8 cellular contexts compared by ENCODE assay signal in the genomic region with DNA sequence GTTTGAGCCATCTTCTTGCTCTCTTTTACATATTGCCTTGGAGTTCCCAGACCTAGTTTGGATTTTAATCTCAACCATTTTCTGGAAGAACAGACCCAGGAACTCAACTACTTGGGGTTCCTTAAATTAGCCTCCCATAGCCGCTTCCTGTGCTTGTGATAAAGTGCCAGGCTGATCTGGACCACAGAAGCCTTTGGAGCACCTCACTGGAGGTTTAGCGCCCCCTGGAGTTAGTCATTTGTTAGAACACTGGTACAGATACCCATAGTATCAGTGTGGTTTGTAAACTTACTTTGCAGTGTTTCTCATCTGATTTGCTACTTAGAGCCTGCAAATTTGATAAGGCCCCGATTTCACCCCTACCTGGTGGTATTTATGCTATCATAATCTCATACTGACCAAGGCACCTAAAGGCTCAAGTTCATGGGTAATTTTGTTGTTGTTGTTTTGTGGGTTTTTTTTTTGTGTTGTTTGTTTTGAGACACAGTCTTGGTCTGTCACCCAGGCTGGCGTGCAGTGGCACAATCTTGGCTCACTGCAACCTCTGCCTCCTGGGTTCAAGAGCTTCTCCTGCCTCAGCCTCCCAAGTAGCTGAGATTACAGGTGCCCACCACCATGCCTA. TPM values are rescaled to one million over a fixed set of nuclear protein-coding genes. Genes with fewer than 3 reads are reported as not detected.
A peak's percentile ranks its signal among the peaks of the same experiment; 100 is the strongest.
DNase-seq lines count a peak whose midpoint lies in the region; ATAC-seq, FAIRE-seq and TF ChIP-seq lines count a peak whose summit lies in the region.

No MANE protein-coding gene starts in this region.

- H3K9me3 Mint-ChIP-seq in T-helper 2 cell treated with Interferon-gamma antibody and Interleukin-4, amounts not matched to agents 5 μg/mL and 100 μg/mL, for 36 hours = no peaks in the 10 kb centered on the region

- peaks cover 14% of the 10 kb centered on the region for H3F3A ChIP-seq in smooth muscle cell (ENCODE audit: low read depth)

- POLR2A ChIA-PET in A549 (lab: Yijun Ruan, JAX) = interaction anchor here (1.1 kb wide), 1 partner anchor 11 kb away, joined by 3 read pairs; the partner anchor contains the start of gene ACADS

- H3K4me1 ChIP-seq in A549 = peaks cover 10% of the 10 kb centered on the region; the same call in 2 of the 3 replicates
- H3K4me1 ChIP-seq in hepatocyte (ENCODE audit: insufficient read depth) = peaks cover 27% of the 10 kb centered on the region
- H3K4me1 ChIP-seq in smooth muscle cell (ENCODE audit: low read depth) = peaks cover 16% of the 10 kb centered on the region

- CTCF ChIA-PET in A549 (lab: Yijun Ruan, JAX) = interaction anchor here (0.6 to 3.4 kb wide), 18 partner anchors 11 to 390 kb away, joined by 3 to 33 read pairs (median 3); no protein-coding TSS in a partner anchor

- TF ChIP-seq RAD21 in A549 (conservative IDR thresholded peaks at IDR 0.05 in 1 of 2, IDR thresholded peaks at IDR 0.05 in 1 of 2) = peak; percentile 84 to 92

- ATAC-seq in A549 (peak; percentile 61 to 77; a peak in 5 of 6 replicates), HG02870 (IDR thresholded peaks at IDR 0.05; ENCODE audit: unreplicated experiment) (no peak)

- DNase-seq in A549 (ENCODE audit: low read depth in 1 of 2, low spot score in 1 of 2) = peak; percentile 85 to 86
- DNase-seq in GM19239 (ENCODE audit: insufficient read length, low spot score) = peak; percentile 61
- DNase-seq in NCI-H2029 treated with DMSO at 0.1 percent for 48 hours (lab: John Stamatoyannopoulos, UW) = peak; percentile 86
- peak; percentile 69 for DNase-seq in T-helper 2 cell treated with Interferon-gamma antibody and Interleukin-4, amounts not matched to agents 5 μg/mL and 100 μg/mL, for 36 hours (ENCODE audit: low spot score)
- peak in 49 of 58 donors; percentile 5 to 78 (median 47) for DNase-seq in anterior cingulate cortex (lab: John Stamatoyannopoulos, UW)
- DNase-seq in hepatocyte (ENCODE audit: low spot score) = peak; percentile 93
- DNase-seq in smooth muscle cell (lab: John Stamatoyannopoulos, UW; ENCODE audit: unreplicated experiment) = peak; percentile 4

- H3K27ac Mint-ChIP-seq in T-helper 2 cell treated with Interferon-gamma antibody and Interleukin-4, amounts not matched to agents 5 μg/mL and 100 μg/mL, for 36 hours = no peak overlapping the region

- no peak for TF ChIP-seq POLR2A in A549 (IDR thresholded peaks at IDR 0.05; ENCODE audit: low read length)

- WGBS in A549 (ENCODE audit: missing lambda C conversion rate) = 26% methylated on average over 4 of the region's 4 CpGs
- WGBS in hepatocyte (ENCODE audit: low lambda C conversion rate, missing lambda C conversion rate) = 34% methylated on average over 4 of the region's 4 CpGs
- 37% methylated on average over 4 of the region's 4 CpGs for WGBS in smooth muscle cell (ENCODE audit: low lambda C conversion rate)

- no peaks in the 10 kb centered on the region for H3K9me2 ChIP-seq in hepatocyte (replicated peaks; ENCODE audit: insufficient read depth)

- no peak overlapping the region for H3K9ac ChIP-seq in smooth muscle cell (ENCODE audit: low read depth)

- peaks cover 37% of the 10 kb centered on the region for H3K36me3 Mint-ChIP-seq in T-helper 2 cell treated with Interferon-gamma antibody and Interleukin-4, amounts not matched to agents 5 μg/mL and 100 μg/mL, for 36 hours (ENCODE audit: low read depth)

- no peak overlapping the region for H3K27ac ChIP-seq in A549
- no peak overlapping the region for H3K27ac ChIP-seq in hepatocyte
- no peak overlapping the region for H3K27ac ChIP-seq in smooth muscle cell (ENCODE audit: low read depth)

- peaks cover 72% of the 10 kb centered on the region for H3K79me2 ChIP-seq in hepatocyte
- H3K79me2 ChIP-seq in smooth muscle cell (ENCODE audit: low read depth) = peaks cover 32% of the 10 kb centered on the region

- no peaks in the 10 kb centered on the region for H3K27me3 ChIP-seq in hepatocyte
- H3K27me3 ChIP-seq in smooth muscle cell (ENCODE audit: low read depth) = no peaks in the 10 kb centered on the region

- H3K27me3 Mint-ChIP-seq in T-helper 2 cell treated with Interferon-gamma antibody and Interleukin-4, amounts not matched to agents 5 μg/mL and 100 μg/mL, for 36 hours (ENCODE audit: low read depth) = no peaks in the 10 kb centered on the region

- H4K20me1 ChIP-seq in hepatocyte (ENCODE audit: insufficient read depth, poor library complexity, severe bottlenecking) (peaks cover 17% of the 10 kb centered on the region), smooth muscle cell (ENCODE audit: low read depth) (peaks cover 36% of the 10 kb centered on the region)

- no peaks in the 10 kb centered on the region for H3K9me3 ChIP-seq in A549
- H3K9me3 ChIP-seq in hepatocyte (ENCODE audit: low read depth) = no peaks in the 10 kb centered on the region
- H3K9me3 ChIP-seq in smooth muscle cell (replicated peaks; ENCODE audit: low read depth) = no peaks in the 10 kb centered on the region

- H3K36me3 ChIP-seq in hepatocyte (replicated peaks; ENCODE audit: insufficient read depth, low read depth) (no peaks in the 10 kb centered on the region), smooth muscle cell (ENCODE audit: low read depth) (peaks cover 4% of the 10 kb centered on the region)

- no peak for TF ChIP-seq EP300 in A549 (IDR thresholded peaks at IDR 0.05)

- TF ChIP-seq CTCF in A549 (IDR thresholded peaks at IDR 0.05) (peak; percentile 94), hepatocyte (IDR thresholded peaks at IDR 0.05; ENCODE audit: poor library complexity) (peak; percentile 82), smooth muscle cell (IDR thresholded peaks at IDR 0.05; ENCODE audit: borderline replicate concordance, insufficient read depth, poor library complexity, severe bottlenecking) (peak; percentile 82)

- H3K4me3 Mint-ChIP-seq in T-helper 2 cell treated with Interferon-gamma antibody and Interleukin-4, amounts not matched to agents 5 μg/mL and 100 μg/mL, for 36 hours = no peak overlapping the region

- H2AFZ ChIP-seq in hepatocyte = no peak overlapping the region
- no peak overlapping the region for H2AFZ ChIP-seq in smooth muscle cell (ENCODE audit: low read depth)

- FAIRE-seq in A549 (lab: Jason Lieb, UNC) = peak; percentile 63
- peak; percentile 98 for FAIRE-seq in GM19239 (lab: Jason Lieb, UNC)

- no peak overlapping the region for H3K4me2 ChIP-seq in A549
- H3K4me2 ChIP-seq in hepatocyte = no peak overlapping the region
- H3K4me2 ChIP-seq in smooth muscle cell = no peak overlapping the region

- no peak overlapping the region for H3K4me3 ChIP-seq in A549
- no peak overlapping the region for H3K4me3 ChIP-seq in hepatocyte
- no peak overlapping the region for H3K4me3 ChIP-seq in smooth muscle cell

- peaks cover 36% of the 10 kb centered on the region for H3K4me1 Mint-ChIP-seq in T-helper 2 cell treated with Interferon-gamma antibody and Interleukin-4, amounts not matched to agents 5 μg/mL and 100 μg/mL, for 36 hours (ENCODE audit: low read depth)

TF ChIP-seq in A549, 52 proteins besides CTCF, POLR2A, EP300 and RAD21:
- TF ChIP-seq ZSCAN20 (CRISPR knock-in tag; IDR thresholded peaks at IDR 0.05) (no peak), SMC3 (IDR thresholded peaks at IDR 0.05) (peak; percentile 88), PBX3 (IDR thresholded peaks at IDR 0.05) (no peak), ZFP36 (IDR thresholded peaks at IDR 0.05; ENCODE audit: borderline replicate concordance, partially characterized antibody) (no peak)
TF ChIP-seq in A549: peak in this region for 1.

RNA-seq across cellular contexts. Expression of gene UNC119B, which starts 3.7 kb away (rescaled TPM):
- polyA plus RNA-seq in A549 (2011; rRNA removed) (37.5 and 41.5 TPM in 2 replicates), A549 (2017; fragmentation: RNase III; extraction: RNeasy Plus Mini Kit Qiagen cat#74134 plus additional on column Dnase treatment) (22.1 to 27.0 TPM (median 25.8 TPM) in 3 replicates), hepatocyte (5.2 and 10.9 TPM in 2 replicates), smooth muscle cell (9.8 and 13.1 TPM in 2 replicates)
- polyA plus RNA-seq in A549 (2012; cell fraction: cytosol; rRNA removed) = 17.3 and 21.5 TPM in 2 replicates
- polyA plus RNA-seq in A549 (2012; cell fraction: nucleus; rRNA removed) = 17.9 and 18.8 TPM in 2 replicates
- 24.8 and 28.9 TPM in 2 replicates for polyA minus RNA-seq in A549 (2011; rRNA and poly(A)+ RNA removed)
- total RNA-seq in hepatocyte (24.7 and 26.0 TPM in 2 replicates), smooth muscle cell (18.9 and 20.2 TPM in 2 replicates)

RNA-seq across cellular contexts. Expression of gene ACADS, which starts 11.7 kb away (rescaled TPM):
- polyA plus RNA-seq in A549 (2011; rRNA removed) = 7.0 and 7.9 TPM in 2 replicates
- 9.7 and 14.0 TPM in 2 replicates for polyA plus RNA-seq in A549 (2012; cell fraction: cytosol; rRNA removed)
- polyA plus RNA-seq in A549 (2012; cell fraction: nucleus; rRNA removed) = 30.0 and 33.1 TPM in 2 replicates
- polyA plus RNA-seq in A549 (2017; fragmentation: RNase III; extraction: RNeasy Plus Mini Kit Qiagen cat#74134 plus additional on column Dnase treatment) = 8.4 to 9.3 TPM (median 9.1 TPM) in 3 replicates
- 4.3 and 7.4 TPM in 2 replicates for polyA minus RNA-seq in A549 (2011; rRNA and poly(A)+ RNA removed)
- total RNA-seq in hepatocyte = 53.5 and 59.6 TPM in 2 replicates
- 58.0 and 66.8 TPM in 2 replicates for polyA plus RNA-seq in hepatocyte
- 3.7 and 6.0 TPM in 2 replicates for total RNA-seq in smooth muscle cell
- polyA plus RNA-seq in smooth muscle cell = 14.0 and 14.3 TPM in 2 replicates

RNA-seq across cellular contexts. Expression of gene MLEC, which starts 27.0 kb away (rescaled TPM):
- 89.1 and 140 TPM in 2 replicates for polyA plus RNA-seq in A549 (2011; rRNA removed)
- 24.6 and 26.9 TPM in 2 replicates for polyA plus RNA-seq in A549 (2012; cell fraction: cytosol; rRNA removed)
- polyA plus RNA-seq in A549 (2012; cell fraction: nucleus; rRNA removed) = 9.4 and 18.5 TPM in 2 replicates
- polyA plus RNA-seq in A549 (2017; fragmentation: RNase III; extraction: RNeasy Plus Mini Kit Qiagen cat#74134 plus additional on column Dnase treatment) = 117 to 126 TPM (median 121 TPM) in 3 replicates
- 107 and 115 TPM in 2 replicates for polyA minus RNA-seq in A549 (2011; rRNA and poly(A)+ RNA removed)
- total RNA-seq in hepatocyte = 132 and 135 TPM in 2 replicates
- 210 and 227 TPM in 2 replicates for polyA plus RNA-seq in hepatocyte
- total RNA-seq in smooth muscle cell = 70.7 and 92.5 TPM in 2 replicates
- polyA plus RNA-seq in smooth muscle cell = 220 and 230 TPM in 2 replicates

Comparison
In these comparisons a context has a peak if more than half of its experiments do, and no peak if none do; other contexts are left out.
1. DNase-seq: peak in every context shown above with its lines; median percentile 93 in hepatocyte; 86 in NCI-H2029 treated with DMSO at 0.1 percent for 48 hours; 86 in A549; 69 in T-helper 2 cell treated with Interferon-gamma antibody and Interleukin-4, amounts not matched to agents 5 μg/mL and 100 μg/mL, for 36 hours; 61 in GM19239; 47 in anterior cingulate cortex; 4 in smooth muscle cell.